Comparison of ENCODE assay signal across 15 cellular contexts in the genomic region with DNA sequence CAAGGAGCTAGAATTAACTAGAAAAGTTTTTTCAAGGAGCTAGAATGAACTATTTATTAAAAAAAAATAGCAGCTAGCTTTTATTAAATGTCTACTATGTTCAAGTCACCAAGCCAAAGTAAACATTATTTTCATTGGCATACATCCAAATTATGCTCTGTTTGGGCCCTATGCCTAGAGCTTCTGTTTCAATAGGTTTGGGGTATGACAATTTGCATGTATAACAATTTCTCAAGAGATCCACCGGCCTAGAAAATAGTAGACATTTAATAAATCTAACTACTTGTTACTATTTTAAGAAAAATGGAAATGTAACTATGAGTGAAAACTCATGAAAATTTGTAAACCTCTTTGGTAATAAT. TPM values are rescaled to one million over a fixed set of nuclear protein-coding genes. Genes with fewer than 3 reads are reported as not detected.
DNase-seq lines count a peak whose midpoint lies in the region; ATAC-seq lines count a peak whose summit lies in the region.
"Had no signal": no experiment of that assay in that cellular context is flagged by ENCODE, and none has a peak within 500 bp of the region (broad histone marks: within the 10 kb centered on the region; RNA-seq: fewer than 3 reads in every experiment).

No MANE protein-coding gene starts in this region.

- intact Hi-C loops in sciatic nerve (cut with DNase I): loop anchor here (10.0 kb wide), 1 partner anchor 222 kb away; no protein-coding TSS in a partner anchor

- DNase-seq in RPMI8226: peak; percentile 27
- DNase-seq in sciatic nerve (ENCODE audit: low spot score): no peak
- no peak for DNase-seq in NCI-H146 treated with DMSO at 0.1 percent for 48 hours (lab: John Stamatoyannopoulos, UW; ENCODE audit: unreplicated experiment)
- DNase-seq in HK-2 (ENCODE audit: unreplicated experiment): no peak
- no peak for DNase-seq in HCEC 1CT
- DNase-seq: activated CD4-positive, CD25-positive, alpha-beta regulatory T cell treated with anti-CD3 and anti-CD28 coated beads, Interleukin-2, amount 50 U/mL, for 72 hours; activated T-cell treated with anti-CD3 and anti-CD28 coated beads, Interleukin-2, amount 50 U/mL, for 4 hours; amniotic stem cell; MV-4-11; SW 1271 had no signal

- ATAC-seq in GM18861 (IDR thresholded peaks at IDR 0.05; ENCODE audit: unreplicated experiment) (peak; percentile 54), GM21381 (IDR thresholded peaks at IDR 0.05; ENCODE audit: unreplicated experiment) (peak; percentile 37), HG03457 (IDR thresholded peaks at IDR 0.05; ENCODE audit: unreplicated experiment) (peak; percentile 50), sciatic nerve (no peak)
- ATAC-seq: activated T-cell treated with anti-CD3 and anti-CD28 coated beads, Interleukin-2, amount 50 U/mL, for 4 hours had no signal

RNA-seq across cellular contexts. Expression of a gene that starts 8.1 kb away (rescaled TPM):
- not detected for total RNA-seq in sciatic nerve
- total RNA-seq: activated T-cell treated with anti-CD3 and anti-CD28 coated beads, Interleukin-2, amount 50 U/mL, for 4 hours; OCI-LY7; smooth muscle cell had no signal

RNA-seq across cellular contexts. Expression of a gene that starts 54.8 kb away (rescaled TPM):
- total RNA-seq in sciatic nerve: 36.0 TPM

RNA-seq across cellular contexts. Expression of a gene that starts 59.9 kb away (rescaled TPM):
- not detected for total RNA-seq in sciatic nerve
- total RNA-seq: activated T-cell treated with anti-CD3 and anti-CD28 coated beads, Interleukin-2, amount 50 U/mL, for 4 hours; OCI-LY7; smooth muscle cell had no signal
